ENCODE assay signal across 23 cellular contexts in genomic region chr4:37623125-37623524, GRCh38.
DNase-seq lines count a peak whose midpoint lies in the region; ATAC-seq and TF ChIP-seq lines count a peak whose summit lies in the region.
"Had no signal": no experiment of that assay in that cellular context is flagged by ENCODE, and none has a peak within 500 bp of the region (broad histone marks: within the 10 kb centered on the region; RNA-seq: fewer than 3 reads in every experiment).

No MANE protein-coding gene starts in this region.

- H3K9me3 Mint-ChIP-seq in mesothelial cell of epicardium, result no peaks in the 10 kb centered on the region

- H3K36me3 Mint-ChIP-seq in mesothelial cell of epicardium, result peaks cover 2% of the 10 kb centered on the region

- intact Hi-C loops in left ventricle myocardium superior (cut with micrococcal nuclease), result no loop called here
- intact Hi-C loops in cardiac septum (cut with DNase I), result no loop called here

- TF ChIP-seq CTCF in choroid plexus epithelial cell (conservative IDR thresholded peaks at IDR 0.05; ENCODE audit: low read depth, low read length) (no peak), mesothelial cell of epicardium (IDR thresholded peaks at IDR 0.05; ENCODE audit: unreplicated experiment) (no peak)

- peaks cover 3% of the 10 kb centered on the region for H3K27me3 Mint-ChIP-seq in mesothelial cell of epicardium (ENCODE audit: low read depth)

- DNase-seq in left ventricle myocardium superior, result no peak
- no peak for DNase-seq in cardiac septum (ENCODE audit: low spot score)
- DNase-seq in choroid plexus epithelial cell (ENCODE audit: low read depth), result peak; percentile 66
- no peak for DNase-seq in left lobe of liver (ENCODE audit: low spot score)
- no peak for DNase-seq in NCI-H1048 (lab: John Stamatoyannopoulos, UW)
- DNase-seq in mesothelial cell of epicardium (ENCODE audit: low spot score in 2 of 2, unreplicated experiment in 2 of 2), result no peak
- DNase-seq in DMS 273 (lab: John Stamatoyannopoulos, UW; ENCODE audit: unreplicated experiment), result no peak
- DNase-seq: BE2C, DMS79 treated with DMSO at 0.1 percent for 48 hours, KBM-7, NCI-H1092 treated with DMSO at 0.1 percent for 48 hours, NCI-H1436 treated with DMSO at 0.1 percent for 48 hours, NCI-H2029, NCI-H226, NCI-H510A treated with DMSO at 0.1 percent for 48 hours, NCI-H748 treated with DMSO at 0.1 percent for 48 hours, PC-9, RPMI8226, SHP77 treated with DMSO at 0.1 percent for 48 hours had no signal

- peaks cover 14% of the 10 kb centered on the region for H3K4me1 Mint-ChIP-seq in mesothelial cell of epicardium

- H3K4me3 Mint-ChIP-seq in mesothelial cell of epicardium, result no peak overlapping the region

- H3K27ac Mint-ChIP-seq in mesothelial cell of epicardium, result no peak overlapping the region

- ATAC-seq in left ventricle myocardium superior (peak; percentile 26), left lobe of liver (peak; percentile 58), HG02798 (IDR thresholded peaks at IDR 0.05; ENCODE audit: poor library complexity, unreplicated experiment) (no peak)
- ATAC-seq: GM12878 had no signal

- H3K4me3 ChIP-seq in choroid plexus epithelial cell (ENCODE audit: low read depth, low read length), result no peak overlapping the region
- H3K4me3 ChIP-seq: GM12878, HAP-1, PC-9, SK-N-MC had no signal
